ENCODE assay signal across 19 cellular contexts in genomic region chr2:200042944-200043343, GRCh38.
DNase-seq lines count a peak whose midpoint lies in the region; ATAC-seq and TF ChIP-seq lines count a peak whose summit lies in the region.
"Had no signal": no experiment of that assay in that cellular context is flagged by ENCODE, and none has a peak within 500 bp of the region (broad histone marks: within the 10 kb centered on the region; RNA-seq: fewer than 3 reads in every experiment).

No MANE protein-coding gene starts in this region.

- H3K27ac ChIP-seq in mesenchymal stem cell (ENCODE audit: low read length, poor library complexity, severe bottlenecking) (no peak overlapping the region), caudate nucleus (ENCODE audit: low read depth, low read length) (no peak overlapping the region)
- H3K27ac ChIP-seq: upper lobe of right lung had no signal

- no peak overlapping the region for H3K4me2 ChIP-seq in mesenchymal stem cell (ENCODE audit: low read length, poor library complexity, severe bottlenecking)

- H3K36me3 Mint-ChIP-seq in activated naive CD4-positive, alpha-beta T cell treated with anti-CD3 and anti-CD28 coated beads, Interleukin-2, amount 50 U/mL, for 72 hours = peaks cover 0 to 24% of the 10 kb centered on the region in 2 donors

- no peak overlapping the region for H3K4ac ChIP-seq in mesenchymal stem cell (ENCODE audit: low read depth in 1 of 2, low read length in 2 of 2)

- DNase-seq in AG08396 (ENCODE audit: low spot score) = peak; percentile 54
- peak; percentile 53 for DNase-seq in HS-5 (ENCODE audit: low read depth)
- peak; percentile 37 for DNase-seq in astrocyte of the spinal cord (ENCODE audit: low read depth, low spot score)
- DNase-seq in mesenchymal stem cell = peak; percentile 82
- DNase-seq in activated naive CD4-positive, alpha-beta T cell treated with anti-CD3 and anti-CD28 coated beads, Interleukin-2, amount 50 U/mL, for 72 hours (ENCODE audit: low spot score in 2 of 2) = no peak
- DNase-seq in activated effector memory CD4-positive, alpha-beta T cell treated with anti-CD3 and anti-CD28 coated beads, Interleukin-2, amount 50 U/mL, for 16 hours = no peak
- no peak for DNase-seq in caudate nucleus (lab: John Stamatoyannopoulos, UW)
- DNase-seq: ACHN; activated CD4-positive, alpha-beta T cell treated with anti-CD3 and anti-CD28 coated beads, Interleukin-2, amount 10 ng/mL, durations not matched to agents 24 days and 14 days; activated naive CD4-positive, alpha-beta T cell; head of caudate nucleus; KBM-7; NCI-H1105; NCI-H2171; NCI-H748 treated with DMSO at 0.1 percent for 48 hours; stimulated activated naive CD8-positive, alpha-beta T cell treated with anti-CD3 and anti-CD28 coated beads, Interleukin-15, Interleukin-2, amounts not matched to agents 100 U/mL and 50 U/mL, for 24 hours; upper lobe of right lung had no signal

- H3K27me3 ChIP-seq in mesenchymal stem cell (ENCODE audit: control insufficient read depth in 1 of 2, insufficient read depth in 1 of 2, low read length in 2 of 2) = no peaks in the 10 kb centered on the region
- H3K27me3 ChIP-seq: upper lobe of right lung had no signal

- no peak overlapping the region for H3K27ac Mint-ChIP-seq in activated naive CD4-positive, alpha-beta T cell treated with anti-CD3 and anti-CD28 coated beads, Interleukin-2, amount 50 U/mL, for 72 hours
- H3K27ac Mint-ChIP-seq: activated CD4-positive, alpha-beta T cell treated with anti-CD3 and anti-CD28 coated beads, Interleukin-2, amount 10 ng/mL, durations not matched to agents 24 days and 14 days had no signal

- H3K4me3 ChIP-seq in astrocyte of the spinal cord (ENCODE audit: low read depth, low read length) (no peak overlapping the region), mesenchymal stem cell (ENCODE audit: insufficient read depth in 1 of 2, low read depth in 1 of 2, low read length in 2 of 2) (no peak overlapping the region)
- H3K4me3 ChIP-seq: lung, upper lobe of right lung had no signal

- no peak overlapping the region for H3K18ac ChIP-seq in mesenchymal stem cell (ENCODE audit: low read depth in 1 of 2, low read length in 2 of 2)

- H2BK120ac ChIP-seq in mesenchymal stem cell (ENCODE audit: low read depth, low read length) = no peak overlapping the region

- no peak overlapping the region for H2AFZ ChIP-seq in mesenchymal stem cell (ENCODE audit: low read depth, low read length)

- H3K9me3 ChIP-seq in mesenchymal stem cell (ENCODE audit: control insufficient read depth, low read length) = no peaks in the 10 kb centered on the region
- H3K9me3 ChIP-seq: upper lobe of right lung had no signal

- in situ Hi-C loops in astrocyte of the spinal cord (cut with HindIII; ENCODE audit: low sequenced_read_pairs) = no loop called here

- no peak overlapping the region for H3K23ac ChIP-seq in mesenchymal stem cell (ENCODE audit: low read length in 2 of 2)

- H4K91ac ChIP-seq in mesenchymal stem cell (ENCODE audit: low read length) = no peak overlapping the region

- no peak overlapping the region for H2BK15ac ChIP-seq in mesenchymal stem cell (ENCODE audit: low read depth, poor library complexity, severe bottlenecking)

- H2BK12ac ChIP-seq in mesenchymal stem cell (ENCODE audit: low read length in 2 of 2) = no peak overlapping the region

- no peaks in the 10 kb centered on the region for H3K4me1 ChIP-seq in mesenchymal stem cell (ENCODE audit: control insufficient read depth, insufficient read depth, low read depth, low read length)
- H3K4me1 ChIP-seq: upper lobe of right lung had no signal

- H2AK5ac ChIP-seq in mesenchymal stem cell (ENCODE audit: low read length, severe bottlenecking) = no peak overlapping the region

- no peaks in the 10 kb centered on the region for H3K79me1 ChIP-seq in mesenchymal stem cell (replicated peaks; ENCODE audit: low read length, poor library complexity, severe bottlenecking)

- ATAC-seq in activated naive CD4-positive, alpha-beta T cell treated with anti-CD3 and anti-CD28 coated beads, Interleukin-2, amount 50 U/mL, for 72 hours = no peak
- no peak for ATAC-seq in GM21423 (IDR thresholded peaks at IDR 0.05; ENCODE audit: unreplicated experiment)
- ATAC-seq: stimulated activated naive CD8-positive, alpha-beta T cell treated with anti-CD3 and anti-CD28 coated beads, Interleukin-15, Interleukin-2, amounts not matched to agents 100 U/mL and 50 U/mL, for 24 hours; upper lobe of right lung had no signal

- TF ChIP-seq CTCF in astrocyte of the spinal cord (IDR thresholded peaks at IDR 0.05; ENCODE audit: low read depth, low read length) = no peak

- no peak overlapping the region for H3K14ac ChIP-seq in mesenchymal stem cell (ENCODE audit: low read length in 2 of 2)

- peaks cover 14 to 17% of the 10 kb centered on the region in 2 donors for H3K9me3 Mint-ChIP-seq in activated naive CD4-positive, alpha-beta T cell treated with anti-CD3 and anti-CD28 coated beads, Interleukin-2, amount 50 U/mL, for 72 hours

- no peak overlapping the region for H2BK5ac ChIP-seq in mesenchymal stem cell (ENCODE audit: low read depth, low read length, poor library complexity, severe bottlenecking)

- H3K36me3 ChIP-seq in mesenchymal stem cell (ENCODE audit: control insufficient read depth in 1 of 2, insufficient read depth in 2 of 2, low read depth in 1 of 2, low read length in 2 of 2) = no peaks in the 10 kb centered on the region
- H3K36me3 ChIP-seq: upper lobe of right lung had no signal

- peak overlapping the region; percentile 33 for H3K9ac ChIP-seq in mesenchymal stem cell (ENCODE audit: low read length)

- H4K8ac ChIP-seq in mesenchymal stem cell (ENCODE audit: low read length) = peak overlapping the region; percentile 5

Comparison
In these comparisons a context has a peak if more than half of its experiments do, and no peak if none do; other contexts are left out.
1. DNase-seq: peak in AG08396 (single experiment), HS-5 (single experiment), astrocyte of the spinal cord (single experiment) and mesenchymal stem cell (single experiment); none in activated naive CD4-positive, alpha-beta T cell treated with anti-CD3 and anti-CD28 coated beads, Interleukin-2, amount 50 U/mL, for 72 hours (0 of 2), activated effector memory CD4-positive, alpha-beta T cell treated with anti-CD3 and anti-CD28 coated beads, Interleukin-2, amount 50 U/mL, for 16 hours (single experiment) and caudate nucleus (0 of 61).